ENCODE assay signal across 9 cellular contexts in genomic region chr19:47124937-47125668, GRCh38. TPM values are rescaled to one million over a fixed set of nuclear protein-coding genes. Genes with fewer than 3 reads are reported as not detected.
DNase-seq lines count a peak whose midpoint lies in the region; ATAC-seq and TF ChIP-seq lines count a peak whose summit lies in the region.
"Had no signal": no experiment of that assay in that cellular context is flagged by ENCODE, and none has a peak within 500 bp of the region (broad histone marks: within the 10 kb centered on the region; RNA-seq: fewer than 3 reads in every experiment).

No MANE protein-coding gene starts in this region.

- TF ChIP-seq CTCF in AG04449 (IDR thresholded peaks at IDR 0.05; ENCODE audit: insufficient read depth, low read length, missing control alignments) (peak; percentile 34), GM12872 (IDR thresholded peaks at IDR 0.05; ENCODE audit: insufficient read depth, low read depth, low read length) (peak; percentile 61), neural crest cell (conservative IDR thresholded peaks at IDR 0.05) (peak; percentile 87)

- H3K4me1 Mint-ChIP-seq in neural crest cell, result peaks cover 14% of the 10 kb centered on the region

- DNase-seq in AG04449 (ENCODE audit: low read depth, low spot score), result no peak
- DNase-seq in NCI-H1694 treated with DMSO at 0.1 percent for 48 hours (lab: John Stamatoyannopoulos, UW), result peak; percentile 86
- DNase-seq in T1000 (lab: John Stamatoyannopoulos, UW), result peak; percentile 22
- peak; percentile 84 for DNase-seq in fibroblast of peridontal ligament (ENCODE audit: extremely low read depth)
- DNase-seq in neural crest cell (ENCODE audit: low read depth, low spot score), result peak; percentile 12
- no peak for DNase-seq in stimulated activated CD4-positive, alpha-beta T cell treated with anti-CD3 and anti-CD28 coated beads, Interleukin-2, amount 100 ng/mL, for 48 hours

- no peak overlapping the region for H3K4me3 ChIP-seq in AG04449 (ENCODE audit: low read depth, low read length)

- H3K27ac Mint-ChIP-seq in neural crest cell (ENCODE audit: unreplicated experiment), result no peak overlapping the region
- H3K27ac Mint-ChIP-seq: dendritic cell treated with granulocyte-macrophage colony-stimulating factor and Interleukin-4, amounts not matched to agents 40 ng/mL and 50 ng/mL, for 4 days had no signal

- no peaks in the 10 kb centered on the region for H3K27me3 Mint-ChIP-seq in neural crest cell (ENCODE audit: low read depth)

- CTCF ChIA-PET in AG04449 (lab: Yijun Ruan, JAX), result interaction anchor here (0.5 to 5.3 kb wide), 28 partner anchors 9 to 1783 kb away, joined by 3 to 50 read pairs (median 6); partner anchors contain the start of genes NPAS1 and ZC3H4

- peak overlapping the region; percentile 70 for H3K4me3 Mint-ChIP-seq in neural crest cell
- H3K4me3 Mint-ChIP-seq: dendritic cell treated with granulocyte-macrophage colony-stimulating factor and Interleukin-4, amounts not matched to agents 40 ng/mL and 50 ng/mL, for 4 days had no signal

- POLR2A ChIA-PET in AG04449 (lab: Yijun Ruan, JAX), result no interaction called here

- H3K36me3 Mint-ChIP-seq in neural crest cell (ENCODE audit: low read depth), result no peaks in the 10 kb centered on the region

- ATAC-seq in HG02981 (IDR thresholded peaks at IDR 0.05; ENCODE audit: unreplicated experiment), result no peak

- H3K9me3 Mint-ChIP-seq in neural crest cell, result no peaks in the 10 kb centered on the region
- H3K9me3 Mint-ChIP-seq: dendritic cell treated with granulocyte-macrophage colony-stimulating factor and Interleukin-4, amounts not matched to agents 40 ng/mL and 50 ng/mL, for 4 days had no signal

RNA-seq across cellular contexts. Expression of gene SAE1, which starts 5.5 kb away (rescaled TPM):
- 272 and 280 TPM in 2 replicates for total RNA-seq in neural crest cell

RNA-seq across cellular contexts. Expression of gene ZC3H4, which starts 11.5 kb away (rescaled TPM):
- total RNA-seq in neural crest cell, result 103 and 104 TPM in 2 replicates

Comparison
In these comparisons a context has a peak if more than half of its experiments do, and no peak if none do; other contexts are left out.
1. DNase-seq: peak in NCI-H1694 treated with DMSO at 0.1 percent for 48 hours (single experiment), T1000 (single experiment), fibroblast of peridontal ligament (single experiment) and neural crest cell (single experiment); none in AG04449 (single experiment) and stimulated activated CD4-positive, alpha-beta T cell treated with anti-CD3 and anti-CD28 coated beads, Interleukin-2, amount 100 ng/mL, for 48 hours (0 of 2).
2. CTCF ChIP-seq: peak in every context shown above with its lines; median percentile 87 in neural crest cell; 61 in GM12872; 34 in AG04449.